Comparison of ENCODE assay signal across 16 cellular contexts in the genomic region with DNA sequence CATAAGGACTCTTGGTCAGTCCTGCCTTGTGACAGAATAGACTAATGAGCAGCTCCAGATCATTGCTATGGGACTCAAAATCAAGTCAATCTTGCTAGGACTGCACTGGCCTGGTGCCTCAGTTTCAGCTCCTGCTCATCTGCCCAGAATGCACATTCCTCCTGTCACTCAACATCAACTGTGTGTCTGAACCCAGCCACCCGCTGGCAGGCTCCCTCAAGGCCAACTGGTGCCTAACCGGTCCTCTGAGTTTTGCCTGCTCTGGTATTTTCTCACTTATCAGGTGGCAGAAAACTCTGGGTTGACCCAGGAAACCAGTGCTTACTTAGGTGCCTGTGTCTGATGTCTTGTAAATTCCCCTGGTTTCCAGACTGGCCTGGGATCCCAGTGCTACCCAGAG.
DNase-seq lines count a peak whose midpoint lies in the region; ATAC-seq and TF ChIP-seq lines count a peak whose summit lies in the region.
"Had no signal": no experiment of that assay in that cellular context is flagged by ENCODE, and none has a peak within 500 bp of the region (broad histone marks: within the 10 kb centered on the region; RNA-seq: fewer than 3 reads in every experiment).

No MANE protein-coding gene starts in this region.

- H3K4me1 Mint-ChIP-seq in activated CD8-positive, alpha-beta memory T cell treated with anti-CD3 and anti-CD28 coated beads, Interleukin-2, amount 10 ng/mL, durations not matched to agents 7 days and 5 days = no peaks in the 10 kb centered on the region
- H3K4me1 Mint-ChIP-seq: CD14-positive monocyte; CD4-positive, alpha-beta memory T cell had no signal

- no peak overlapping the region for H2BK120ac ChIP-seq in trophoblast cell (ENCODE audit: insufficient read depth, low read length, poor library complexity)

- no peak overlapping the region for H3K23ac ChIP-seq in trophoblast cell (ENCODE audit: low read length)

- no peak overlapping the region for H3K4ac ChIP-seq in trophoblast cell (ENCODE audit: low read depth, low read length)

- no peak overlapping the region for H4K12ac ChIP-seq in trophoblast cell (ENCODE audit: low read depth, low read length)

- H3K9ac ChIP-seq in Loucy (ENCODE audit: low read depth, low read length, poor library complexity, severe bottlenecking) (no peak overlapping the region), trophoblast cell (ENCODE audit: low read length) (no peak overlapping the region)
- H3K9ac ChIP-seq: BLaER1 had no signal

- H2AFZ ChIP-seq in Loucy (ENCODE audit: low read length) (peak overlapping the region; percentile 44; the same call in 1 of the 2 replicates), trophoblast cell (ENCODE audit: insufficient read depth, low read length, poor library complexity) (no peak overlapping the region)

- no peak overlapping the region for H3K4me2 ChIP-seq in Loucy (ENCODE audit: low read depth, low read length, poor library complexity, severe bottlenecking)
- H3K4me2 ChIP-seq in trophoblast cell (ENCODE audit: low read length) = no peak overlapping the region
- H3K4me2 ChIP-seq: BLaER1 had no signal

- ATAC-seq in activated CD8-positive, alpha-beta memory T cell treated with anti-CD3 and anti-CD28 coated beads, Interleukin-2, amount 10 ng/mL, durations not matched to agents 7 days and 5 days = no peak
- no peak for ATAC-seq in HG02678 (IDR thresholded peaks at IDR 0.05; ENCODE audit: unreplicated experiment)

- H3K18ac ChIP-seq in trophoblast cell (ENCODE audit: low read length) = no peak overlapping the region

- H3K27me3 Mint-ChIP-seq in activated CD8-positive, alpha-beta memory T cell treated with anti-CD3 and anti-CD28 coated beads, Interleukin-2, amount 10 ng/mL, durations not matched to agents 7 days and 5 days = peaks cover 7% of the 10 kb centered on the region

- H3K36me3 Mint-ChIP-seq in activated CD8-positive, alpha-beta memory T cell treated with anti-CD3 and anti-CD28 coated beads, Interleukin-2, amount 10 ng/mL, durations not matched to agents 7 days and 5 days = no peaks in the 10 kb centered on the region
- H3K36me3 Mint-ChIP-seq: CD14-positive monocyte; CD4-positive, alpha-beta memory T cell had no signal

- H2BK5ac ChIP-seq in trophoblast cell (ENCODE audit: low read depth, low read length, poor library complexity) = no peak overlapping the region

- no peaks in the 10 kb centered on the region for H3K9me3 Mint-ChIP-seq in activated CD8-positive, alpha-beta memory T cell treated with anti-CD3 and anti-CD28 coated beads, Interleukin-2, amount 10 ng/mL, durations not matched to agents 7 days and 5 days (ENCODE audit: low read depth)
- H3K9me3 Mint-ChIP-seq: CD14-positive monocyte had no signal

- H3K4me1 ChIP-seq in Loucy (ENCODE audit: insufficient read depth, low read length, poor library complexity, severe bottlenecking) = peaks cover 46% of the 10 kb centered on the region
- H3K4me1 ChIP-seq in trophoblast cell (ENCODE audit: control insufficient read depth in 1 of 2, insufficient read depth in 2 of 2, low read length in 2 of 2) = no peaks in the 10 kb centered on the region
- H3K4me1 ChIP-seq: BLaER1 had no signal

- no CpG with 5 or more reads among the region's 2 CpGs for WGBS in trophoblast cell (ENCODE audit: extremely low coverage, insufficient coverage, insufficient read length)

- no peak overlapping the region for H4K91ac ChIP-seq in trophoblast cell (ENCODE audit: low read depth, low read length)

- peak; percentile 38 for DNase-seq in activated CD8-positive, alpha-beta memory T cell treated with anti-CD3 and anti-CD28 coated beads, Interleukin-2, amount 10 ng/mL, durations not matched to agents 7 days and 5 days
- no peak for DNase-seq in activated CD8-positive, alpha-beta memory T cell treated with anti-CD3 and anti-CD28 coated beads, Interleukin-2, amount 50 U/mL, for 48 hours
- DNase-seq in islet precursor cell (peak; percentile 29), trophoblast cell (no peak), cerebellum (ENCODE audit: low spot score) (no peak)
- DNase-seq: 8988T; CD4-positive, alpha-beta memory T cell; DMS153; DMS79; GF-D8; GOT3; H7 had no signal

- H3K27me3 ChIP-seq in Loucy (ENCODE audit: insufficient read depth, low read length, poor library complexity, severe bottlenecking) (no peaks in the 10 kb centered on the region), trophoblast cell (ENCODE audit: insufficient read depth, low read length) (no peaks in the 10 kb centered on the region)
- H3K27me3 ChIP-seq: BLaER1 had no signal

- H4K8ac ChIP-seq in trophoblast cell (ENCODE audit: low read depth, low read length) = no peak overlapping the region

- H2AK5ac ChIP-seq in trophoblast cell (ENCODE audit: low read length) = no peak overlapping the region

- no peak overlapping the region for H3K27ac Mint-ChIP-seq in activated CD8-positive, alpha-beta memory T cell treated with anti-CD3 and anti-CD28 coated beads, Interleukin-2, amount 10 ng/mL, durations not matched to agents 7 days and 5 days
- H3K27ac Mint-ChIP-seq: CD14-positive monocyte; CD4-positive, alpha-beta memory T cell had no signal

- no peaks in the 10 kb centered on the region for H3F3A ChIP-seq in Loucy (ENCODE audit: low read depth)

- H3K79me1 ChIP-seq in trophoblast cell (ENCODE audit: low read length) = no peaks in the 10 kb centered on the region

- H3K14ac ChIP-seq in trophoblast cell (ENCODE audit: low read length) = no peak overlapping the region

- no peaks in the 10 kb centered on the region for H3K9me2 ChIP-seq in Loucy (replicated peaks; ENCODE audit: low read depth, low read length)

- H3K4me3 ChIP-seq in Loucy (ENCODE audit: low read length, poor library complexity, severe bottlenecking) (no peak overlapping the region), trophoblast cell (ENCODE audit: low read depth, low read length) (no peak overlapping the region)
- H3K4me3 ChIP-seq: BLaER1 had no signal

- no peak overlapping the region for H3K27ac ChIP-seq in trophoblast cell (ENCODE audit: low read depth, low read length)
- H3K27ac ChIP-seq: BLaER1 had no signal

- H3K36me3 ChIP-seq in Loucy (ENCODE audit: insufficient read depth, low read length) = no peaks in the 10 kb centered on the region
- H3K36me3 ChIP-seq in trophoblast cell (ENCODE audit: control insufficient read depth in 1 of 2, insufficient read depth in 2 of 2, low read length in 2 of 2) = no peaks in the 10 kb centered on the region
- H3K36me3 ChIP-seq: BLaER1 had no signal

- TF ChIP-seq CTCF in Loucy (conservative IDR thresholded peaks at IDR 0.05; ENCODE audit: low read length) = no peak

- H3K9me3 ChIP-seq in Loucy (ENCODE audit: insufficient read depth, low read depth, low read length) (no peaks in the 10 kb centered on the region), trophoblast cell (ENCODE audit: insufficient read depth, low read depth, low read length) (peaks cover 2% of the 10 kb centered on the region)
- H3K9me3 ChIP-seq: BLaER1 had no signal

- no peak overlapping the region for H2BK12ac ChIP-seq in trophoblast cell (ENCODE audit: low read length)

- CTCF ChIA-PET in activated CD8-positive, alpha-beta memory T cell treated with anti-CD3 and anti-CD28 coated beads, Interleukin-2, amount 10 ng/mL, durations not matched to agents 7 days and 5 days (lab: Charles Lee) = interaction anchor here (1.4 kb wide), 1 partner anchor 9 kb away, joined by 3 read pairs; no protein-coding TSS in a partner anchor

- no peaks in the 10 kb centered on the region for H3K79me2 ChIP-seq in Loucy (ENCODE audit: insufficient read depth, low read length)
- H3K79me2 ChIP-seq in trophoblast cell (ENCODE audit: control insufficient read depth, insufficient read depth, low read length, poor library complexity) = no peaks in the 10 kb centered on the region

- no peak overlapping the region for H3K4me3 Mint-ChIP-seq in activated CD8-positive, alpha-beta memory T cell treated with anti-CD3 and anti-CD28 coated beads, Interleukin-2, amount 10 ng/mL, durations not matched to agents 7 days and 5 days
- H3K4me3 Mint-ChIP-seq: CD14-positive monocyte; CD4-positive, alpha-beta memory T cell had no signal

- no peaks in the 10 kb centered on the region for H4K20me1 ChIP-seq in Loucy (ENCODE audit: insufficient read depth, low read length, poor library complexity, severe bottlenecking)
- H4K20me1 ChIP-seq: BLaER1 had no signal

Comparison
In these comparisons a context has a peak if more than half of its experiments do, and no peak if none do; other contexts are left out.
1. DNase-seq: peak in activated CD8-positive, alpha-beta memory T cell treated with anti-CD3 and anti-CD28 coated beads, Interleukin-2, amount 10 ng/mL, durations not matched to agents 7 days and 5 days (single experiment) and islet precursor cell (single experiment); none in activated CD8-positive, alpha-beta memory T cell treated with anti-CD3 and anti-CD28 coated beads, Interleukin-2, amount 50 U/mL, for 48 hours (single experiment), trophoblast cell (0 of 2) and cerebellum (single experiment).